Comparison of ENCODE assay signal across 24 cellular contexts in genomic region chr12:25926536-25926935, GRCh38. TPM values are rescaled to one million over a fixed set of nuclear protein-coding genes. Genes with fewer than 3 reads are reported as not detected.
"Had no signal": no experiment of that assay in that cellular context is flagged by ENCODE, and none has a peak within 500 bp of the region (broad histone marks: within the 10 kb centered on the region; RNA-seq: fewer than 3 reads in every experiment).

No MANE protein-coding gene starts in this region.

- H3K4me3 ChIP-seq: lung, neural progenitor cell, smooth muscle cell, stomach, suprapubic skin, tibial nerve, uterus had no signal

- H3K27ac Mint-ChIP-seq: activated CD4-positive, alpha-beta memory T cell treated with anti-CD3 and anti-CD28 coated beads for 36 hours; activated naive CD4-positive, alpha-beta T cell treated with anti-CD3 and anti-CD28 coated beads for 36 hours; activated naive CD8-positive, alpha-beta T cell treated with anti-CD3 and anti-CD28 coated beads, Interleukin-2, amount 50 U/mL, for 24 hours; activated T-cell treated with anti-CD3 and anti-CD28 coated beads, Interleukin-2, amount 50 U/mL, for 72 hours; brain; immature natural killer cell; naive thymus-derived CD8-positive, alpha-beta T cell; neural progenitor cell; stimulated activated memory B cell treated with anti-CD40 and anti-IgM and Interleukin-4, amounts not matched to agents 10 μg/mL and 1 μg/mL and 100 μg/mL, for 72 hours had no signal

- H3K9me3 Mint-ChIP-seq: activated CD4-positive, alpha-beta memory T cell treated with anti-CD3 and anti-CD28 coated beads for 36 hours; activated naive CD4-positive, alpha-beta T cell treated with anti-CD3 and anti-CD28 coated beads for 36 hours; activated naive CD8-positive, alpha-beta T cell treated with anti-CD3 and anti-CD28 coated beads, Interleukin-2, amount 50 U/mL, for 24 hours; brain; naive thymus-derived CD8-positive, alpha-beta T cell had no signal

- DNase-seq: activated CD4-positive, alpha-beta memory T cell treated with anti-CD3 and anti-CD28 coated beads for 36 hours; activated CD4-positive, alpha-beta T cell treated with anti-CD3 and anti-CD28 coated beads for 4 hours; activated CD4-positive, CD25-positive, alpha-beta regulatory T cell; activated effector memory CD4-positive, alpha-beta T cell treated with Interleukin-2 at 50 U/mL for 16 hours; activated naive CD4-positive, alpha-beta T cell treated with anti-CD3 and anti-CD28 coated beads for 36 hours; activated naive CD8-positive, alpha-beta T cell treated with anti-CD3 and anti-CD28 coated beads, Interleukin-2, amount 50 U/mL, for 24 hours; activated T-cell treated with anti-CD3 and anti-CD28 coated beads, Interleukin-2, amount 50 U/mL, for 72 hours; aorta; erythroblast; foreskin melanocyte; immature natural killer cell; naive thymus-derived CD8-positive, alpha-beta T cell; stimulated activated CD4-positive, alpha-beta T cell treated with anti-CD3 and anti-CD28 coated beads, Interleukin-15, amount 100 ng/mL, for 24 hours; stomach; uterus had no signal

- H3K36me3 ChIP-seq: neural progenitor cell, stomach, suprapubic skin, tibial nerve, uterus had no signal

- H3K4me1 Mint-ChIP-seq: activated naive CD8-positive, alpha-beta T cell treated with anti-CD3 and anti-CD28 coated beads, Interleukin-2, amount 50 U/mL, for 24 hours; immature natural killer cell; naive thymus-derived CD8-positive, alpha-beta T cell; stimulated activated memory B cell treated with anti-CD40 and anti-IgM and Interleukin-4, amounts not matched to agents 10 μg/mL and 1 μg/mL and 100 μg/mL, for 72 hours had no signal

- H3K9me3 ChIP-seq: stomach, suprapubic skin, tibial nerve, uterus had no signal

- H3K27ac ChIP-seq: neural progenitor cell, stomach, suprapubic skin, tibial nerve, uterus had no signal

- H3K4me3 Mint-ChIP-seq: activated CD4-positive, alpha-beta memory T cell treated with anti-CD3 and anti-CD28 coated beads for 36 hours; activated naive CD4-positive, alpha-beta T cell treated with anti-CD3 and anti-CD28 coated beads for 36 hours; activated naive CD8-positive, alpha-beta T cell treated with anti-CD3 and anti-CD28 coated beads, Interleukin-2, amount 50 U/mL, for 24 hours; activated T-cell treated with anti-CD3 and anti-CD28 coated beads, Interleukin-2, amount 50 U/mL, for 72 hours; brain; immature natural killer cell; naive thymus-derived CD8-positive, alpha-beta T cell; neural progenitor cell; stimulated activated memory B cell treated with anti-CD40 and anti-IgM and Interleukin-4, amounts not matched to agents 10 μg/mL and 1 μg/mL and 100 μg/mL, for 72 hours had no signal

- ATAC-seq: activated naive CD8-positive, alpha-beta T cell treated with anti-CD3 and anti-CD28 coated beads, Interleukin-2, amount 50 U/mL, for 24 hours; activated T-cell treated with anti-CD3 and anti-CD28 coated beads, Interleukin-2, amount 50 U/mL, for 72 hours; left lobe of liver; naive thymus-derived CD8-positive, alpha-beta T cell; sciatic nerve; stimulated activated memory B cell treated with anti-CD40 and anti-IgM and Interleukin-4, amounts not matched to agents 10 μg/mL and 1 μg/mL and 100 μg/mL, for 72 hours had no signal

- H3K27me3 ChIP-seq: neural progenitor cell, stomach, suprapubic skin, tibial nerve, uterus had no signal

- H3K27me3 Mint-ChIP-seq: activated CD4-positive, alpha-beta memory T cell treated with anti-CD3 and anti-CD28 coated beads for 36 hours; activated naive CD8-positive, alpha-beta T cell treated with anti-CD3 and anti-CD28 coated beads, Interleukin-2, amount 50 U/mL, for 24 hours; brain had no signal

- H3K36me3 Mint-ChIP-seq: activated CD4-positive, alpha-beta memory T cell treated with anti-CD3 and anti-CD28 coated beads for 36 hours; brain; immature natural killer cell; naive thymus-derived CD8-positive, alpha-beta T cell; stimulated activated memory B cell treated with anti-CD40 and anti-IgM and Interleukin-4, amounts not matched to agents 10 μg/mL and 1 μg/mL and 100 μg/mL, for 72 hours had no signal

RNA-seq across cellular contexts. Expression of gene RASSF8, which starts 31.9 kb away (rescaled TPM):
- total RNA-seq: naive thymus-derived CD8-positive, alpha-beta T cell had no signal
